2 cellular contexts compared by ENCODE assay signal in the genomic region with DNA sequence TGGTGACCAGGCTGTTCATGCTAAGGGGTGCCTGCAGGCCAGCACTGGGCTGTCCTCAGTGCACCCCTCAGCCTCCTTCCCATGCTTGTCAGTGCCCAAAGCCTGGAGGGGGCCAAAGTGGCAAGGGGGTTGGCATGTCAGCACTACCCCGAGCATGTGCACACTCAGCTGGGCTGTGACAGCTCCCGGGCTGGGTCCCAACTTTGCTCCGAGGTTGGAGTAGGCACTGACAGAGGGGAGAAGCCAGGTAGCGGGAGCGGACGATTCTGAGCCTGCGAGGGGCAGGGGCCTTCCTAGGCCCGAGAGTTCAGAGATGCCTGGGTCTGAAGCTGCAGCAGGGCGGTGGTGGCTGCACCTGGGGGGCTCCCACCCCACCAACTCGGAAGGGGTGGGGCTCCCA.
TF ChIP-seq lines count a peak whose summit lies in the region.

No MANE protein-coding gene starts in this region.

TF ChIP-seq in H1, 55 proteins besides CTCF, POLR2A, EP300 and RAD21:
- TF ChIP-seq SP4 (IDR thresholded peaks at IDR 0.05; ENCODE audit: low read length) (no peak), JUN (IDR thresholded peaks at IDR 0.05; ENCODE audit: low read depth, low read length) (no peak), CBX8 (IDR thresholded peaks at IDR 0.05; ENCODE audit: borderline replicate concordance, low read depth, low read length) (no peak), SIN3A (conservative IDR thresholded peaks at IDR 0.05 in 1 of 2, IDR thresholded peaks at IDR 0.05 in 1 of 2; ENCODE audit: low read depth in 1 of 2, low read length in 2 of 2) (no peak), SUZ12 (IDR thresholded peaks at IDR 0.05; ENCODE audit: low read length) (no peak), CREB1 (IDR thresholded peaks at IDR 0.05) (no peak), SIX5 (IDR thresholded peaks at IDR 0.05; ENCODE audit: low read depth, low read length) (no peak), HDAC2 (IDR thresholded peaks at IDR 0.05; ENCODE audit: borderline replicate concordance in 1 of 2, low read depth in 2 of 2, low read length in 2 of 2) (no peak), ZNF274 (IDR thresholded peaks at IDR 0.05; ENCODE audit: borderline replicate concordance, extremely low read depth, low read length) (no peak), CBX5 (IDR thresholded peaks at IDR 0.05; ENCODE audit: low read depth, low read length) (no peak)
TF ChIP-seq in H1: peak in this region for 0.

TF ChIP-seq in HepG2, 621 proteins besides CTCF, POLR2A, EP300 and RAD21:
- TF ChIP-seq ZNF563 (CRISPR knock-in tag; IDR thresholded peaks at IDR 0.05) (no peak), AGO2 (optimal IDR thresholded peaks at IDR 0.05; ENCODE audit: low read depth, low read length) (peak; percentile 39)
